In the genomic region with DNA sequence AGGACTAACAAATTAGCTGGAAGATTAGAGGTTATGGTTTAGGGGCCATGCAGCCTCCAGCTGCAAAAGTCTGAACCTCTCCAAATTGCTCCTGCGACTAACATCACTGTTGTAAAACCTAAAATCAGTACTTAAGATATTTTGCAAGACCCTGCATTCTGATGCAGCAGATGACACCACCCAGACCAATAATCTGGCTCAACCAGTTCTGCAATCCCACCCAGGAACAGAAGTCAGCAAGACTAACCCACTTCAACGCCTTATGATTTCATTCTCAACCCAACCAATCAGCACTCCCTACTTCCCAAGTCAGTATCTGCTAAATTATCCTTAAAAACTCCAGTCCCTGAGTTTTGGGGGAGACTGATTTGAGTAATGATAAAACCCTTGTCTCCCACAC, we compare ENCODE assay signal across 14 cellular contexts.
DNase-seq lines count a peak whose midpoint lies in the region; ATAC-seq, FAIRE-seq and TF ChIP-seq lines count a peak whose summit lies in the region.
"Had no signal": no experiment of that assay in that cellular context is flagged by ENCODE, and none has a peak within 500 bp of the region (broad histone marks: within the 10 kb centered on the region; RNA-seq: fewer than 3 reads in every experiment).

No MANE protein-coding gene starts in this region.

- no peaks in the 10 kb centered on the region for H3K27me3 Mint-ChIP-seq in stimulated activated naive CD8-positive, alpha-beta T cell treated with anti-CD3 and anti-CD28 coated beads, Interleukin-15, amount 100 ng/mL, for 72 hours
- no peaks in the 10 kb centered on the region for H3K27me3 Mint-ChIP-seq in activated T-cell treated with anti-CD3 and anti-CD28 coated beads, Interleukin-2, amount 50 U/mL, for 24 hours

- H2BK5ac ChIP-seq in mesendoderm (ENCODE audit: low read length) = peak overlapping the region; percentile 45

- no peak overlapping the region for H2AFZ ChIP-seq in smooth muscle cell (ENCODE audit: low read depth)

- intact Hi-C loops in uterus (cut with DNase I; ENCODE audit: low total_unique reads) = no loop called here

- H2BK15ac ChIP-seq in mesendoderm (replicated peaks; ENCODE audit: low read depth) = peak overlapping the region; percentile 59

- no peak overlapping the region for H3K4me3 Mint-ChIP-seq in stimulated activated naive CD8-positive, alpha-beta T cell treated with anti-CD3 and anti-CD28 coated beads, Interleukin-15, amount 100 ng/mL, for 72 hours
- no peak overlapping the region for H3K4me3 Mint-ChIP-seq in activated T-cell treated with anti-CD3 and anti-CD28 coated beads, Interleukin-2, amount 50 U/mL, for 24 hours

- H3K4ac ChIP-seq in mesendoderm (ENCODE audit: low read depth, low read length) = no peak overlapping the region

- H3K9ac ChIP-seq in mesendoderm (ENCODE audit: low read length) (no peak overlapping the region), smooth muscle cell (ENCODE audit: low read depth) (no peak overlapping the region)
- H3K9ac ChIP-seq: KMS-11 had no signal

- no peaks in the 10 kb centered on the region for H3K79me1 ChIP-seq in mesendoderm (ENCODE audit: low read length)

- no peaks in the 10 kb centered on the region for H3K27me3 ChIP-seq in bronchial epithelial cell (ENCODE audit: control insufficient read depth, insufficient read depth, low read length)
- H3K27me3 ChIP-seq in mesendoderm (ENCODE audit: insufficient read depth, low read length, poor library complexity) = no peaks in the 10 kb centered on the region
- no peaks in the 10 kb centered on the region for H3K27me3 ChIP-seq in smooth muscle cell (ENCODE audit: low read depth)
- H3K27me3 ChIP-seq in uterus = no peaks in the 10 kb centered on the region

- H3K36me3 Mint-ChIP-seq in activated T-cell treated with anti-CD3 and anti-CD28 coated beads, Interleukin-2, amount 50 U/mL, for 24 hours (ENCODE audit: low read depth) = no peaks in the 10 kb centered on the region

- no peak for TF ChIP-seq POLR2A in uterus (IDR thresholded peaks at IDR 0.05)

- TF ChIP-seq CTCF in bronchial epithelial cell (IDR thresholded peaks at IDR 0.05; ENCODE audit: insufficient read depth, low read length, severe bottlenecking) = no peak
- TF ChIP-seq CTCF in smooth muscle cell (IDR thresholded peaks at IDR 0.05; ENCODE audit: borderline replicate concordance, insufficient read depth, poor library complexity, severe bottlenecking) = no peak
- TF ChIP-seq CTCF in uterus (IDR thresholded peaks at IDR 0.05) = no peak

- DNase-seq in HT-29 (ENCODE audit: low spot score) (peak; percentile 50), bronchial epithelial cell (ENCODE audit: low read depth) (peak; percentile 36), mesendoderm (peak; percentile 24), smooth muscle cell (lab: John Stamatoyannopoulos, UW; ENCODE audit: unreplicated experiment) (no peak), A172 (ENCODE audit: low spot score) (no peak), uterus (no peak)
- DNase-seq in stimulated activated naive CD8-positive, alpha-beta T cell treated with anti-CD3 and anti-CD28 coated beads, Interleukin-15, amount 100 ng/mL, for 72 hours = no peak
- no peak for DNase-seq in activated T-cell treated with anti-CD3 and anti-CD28 coated beads, Interleukin-2, amount 50 U/mL, for 24 hours
- DNase-seq: AML-193, NCI-H2029, NCI-H510A, NCI-H82, SHP77 treated with DMSO at 0.1 percent for 48 hours had no signal

- H3K4me3 ChIP-seq in bronchial epithelial cell (ENCODE audit: low read depth, low read length) = no peak overlapping the region
- no peak overlapping the region for H3K4me3 ChIP-seq in mesendoderm (ENCODE audit: low read length)
- no peak overlapping the region for H3K4me3 ChIP-seq in smooth muscle cell
- no peak overlapping the region for H3K4me3 ChIP-seq in uterus

- no peak overlapping the region for H3K23ac ChIP-seq in mesendoderm (ENCODE audit: low read length)

- H3K18ac ChIP-seq in mesendoderm (ENCODE audit: low read length) = peak overlapping the region; percentile 32

- H3F3A ChIP-seq in smooth muscle cell (ENCODE audit: low read depth) = no peaks in the 10 kb centered on the region

- no peak overlapping the region for H4K8ac ChIP-seq in mesendoderm (ENCODE audit: low read depth, low read length)

- no peaks in the 10 kb centered on the region for H3K36me3 ChIP-seq in bronchial epithelial cell (ENCODE audit: control insufficient read depth, insufficient read depth, low read length)
- no peaks in the 10 kb centered on the region for H3K36me3 ChIP-seq in mesendoderm (ENCODE audit: control insufficient read depth, insufficient read depth, low read length)
- H3K36me3 ChIP-seq in smooth muscle cell (ENCODE audit: low read depth) = no peaks in the 10 kb centered on the region
- H3K36me3 ChIP-seq in uterus = no peaks in the 10 kb centered on the region

- WGBS in mesendoderm (ENCODE audit: extremely low coverage, insufficient coverage, low lambda C conversion rate) = no CpG with 5 or more reads among the region's 2 CpGs
- WGBS in smooth muscle cell (ENCODE audit: low lambda C conversion rate) = 28% methylated on average over 2 of the region's 2 CpGs

- H4K20me1 ChIP-seq in smooth muscle cell (ENCODE audit: low read depth) = no peaks in the 10 kb centered on the region

- no peak for ATAC-seq in stimulated activated naive CD8-positive, alpha-beta T cell treated with anti-CD3 and anti-CD28 coated beads, Interleukin-15, amount 100 ng/mL, for 72 hours

- H4K5ac ChIP-seq in mesendoderm (ENCODE audit: low read length) = no peak overlapping the region

- H3K27ac ChIP-seq in mesendoderm (ENCODE audit: low read depth, low read length) (no peak overlapping the region), smooth muscle cell (ENCODE audit: low read depth) (peak overlapping the region; percentile 1), uterus (no peak overlapping the region)
- H3K27ac ChIP-seq: KMS-11 had no signal

- peaks cover 5% of the 10 kb centered on the region for H3K4me1 Mint-ChIP-seq in stimulated activated naive CD8-positive, alpha-beta T cell treated with anti-CD3 and anti-CD28 coated beads, Interleukin-15, amount 100 ng/mL, for 72 hours
- H3K4me1 Mint-ChIP-seq in activated T-cell treated with anti-CD3 and anti-CD28 coated beads, Interleukin-2, amount 50 U/mL, for 24 hours (ENCODE audit: low read depth) = no peaks in the 10 kb centered on the region

- no peak for FAIRE-seq in bronchial epithelial cell (lab: Jason Lieb, UNC)

- no peaks in the 10 kb centered on the region for H3K79me2 ChIP-seq in mesendoderm (ENCODE audit: control insufficient read depth, insufficient read depth, low read length)
- H3K79me2 ChIP-seq in smooth muscle cell (ENCODE audit: low read depth) = no peaks in the 10 kb centered on the region

- H2BK120ac ChIP-seq in mesendoderm (ENCODE audit: low read depth, low read length) = peak overlapping the region; percentile 89

- H3K9me3 ChIP-seq in smooth muscle cell (replicated peaks; ENCODE audit: low read depth) = no peaks in the 10 kb centered on the region
- no peaks in the 10 kb centered on the region for H3K9me3 ChIP-seq in uterus

- H3K27ac Mint-ChIP-seq in stimulated activated naive CD8-positive, alpha-beta T cell treated with anti-CD3 and anti-CD28 coated beads, Interleukin-15, amount 100 ng/mL, for 72 hours = no peak overlapping the region
- no peak overlapping the region for H3K27ac Mint-ChIP-seq in activated T-cell treated with anti-CD3 and anti-CD28 coated beads, Interleukin-2, amount 50 U/mL, for 24 hours

- peaks cover 9% of the 10 kb centered on the region for H3K4me1 ChIP-seq in mesendoderm (ENCODE audit: control insufficient read depth, low read depth, low read length)
- no peaks in the 10 kb centered on the region for H3K4me1 ChIP-seq in smooth muscle cell (ENCODE audit: low read depth)
- H3K4me1 ChIP-seq in uterus = no peaks in the 10 kb centered on the region

- H3K9me3 Mint-ChIP-seq in stimulated activated naive CD8-positive, alpha-beta T cell treated with anti-CD3 and anti-CD28 coated beads, Interleukin-15, amount 100 ng/mL, for 72 hours = peaks cover 6 to 19% of the 10 kb centered on the region in 2 donors
- H3K9me3 Mint-ChIP-seq in activated T-cell treated with anti-CD3 and anti-CD28 coated beads, Interleukin-2, amount 50 U/mL, for 24 hours = no peaks in the 10 kb centered on the region

- no peak overlapping the region for H3K56ac ChIP-seq in mesendoderm (ENCODE audit: low read length)

- no peak overlapping the region for H3K4me2 ChIP-seq in mesendoderm (ENCODE audit: low read length)
- peak overlapping the region; percentile 12 for H3K4me2 ChIP-seq in smooth muscle cell
- H3K4me2 ChIP-seq: KMS-11 had no signal

- H2AK5ac ChIP-seq in mesendoderm (ENCODE audit: low read length) = no peak overlapping the region

Comparison
In these comparisons a context has a peak if more than half of its experiments do, and no peak if none do; other contexts are left out.
1. DNase-seq: peak in HT-29 (single experiment), bronchial epithelial cell (single experiment) and mesendoderm (single experiment); none in smooth muscle cell (single experiment), A172 (single experiment), uterus (0 of 2), stimulated activated naive CD8-positive, alpha-beta T cell treated with anti-CD3 and anti-CD28 coated beads, Interleukin-15, amount 100 ng/mL, for 72 hours (0 of 2) and activated T-cell treated with anti-CD3 and anti-CD28 coated beads, Interleukin-2, amount 50 U/mL, for 24 hours (single experiment).